In the genomic region with DNA sequence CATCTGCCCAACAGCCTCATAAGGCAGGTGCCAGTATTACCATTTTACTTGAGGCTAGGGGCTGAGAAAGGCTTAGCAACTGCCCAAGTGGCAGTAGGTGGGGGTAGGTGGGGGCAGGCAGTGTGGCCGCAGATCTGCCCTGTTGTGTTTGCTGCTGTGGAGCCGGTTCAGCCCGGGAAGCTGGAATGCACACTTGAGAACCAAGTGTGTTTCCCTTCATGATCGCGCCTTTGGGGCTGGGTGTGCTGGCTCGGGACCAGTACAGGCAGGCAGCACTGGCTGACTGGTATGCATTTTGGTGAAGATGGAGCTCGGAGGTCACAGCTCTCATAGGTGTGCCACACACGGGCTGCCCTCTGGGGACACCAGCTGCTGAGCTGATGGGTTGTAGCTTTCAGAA, we compare ENCODE assay signal across 15 cellular contexts.
DNase-seq lines count a peak whose midpoint lies in the region; ATAC-seq, FAIRE-seq and TF ChIP-seq lines count a peak whose summit lies in the region.
"Had no signal": no experiment of that assay in that cellular context is flagged by ENCODE, and none has a peak within 500 bp of the region (broad histone marks: within the 10 kb centered on the region; RNA-seq: fewer than 3 reads in every experiment).

No MANE protein-coding gene starts in this region.

- FAIRE-seq in kidney (lab: Jason Lieb, UNC): no peak

- no peaks in the 10 kb centered on the region for H3K9me3 Mint-ChIP-seq in stimulated activated effector memory CD8-positive, alpha-beta T cell treated with anti-CD3 and anti-CD28 coated beads, Interleukin-12 subunit alpha, Interleukin-12 subunit beta, amount 100 ng/mL, for 72 hours
- H3K9me3 Mint-ChIP-seq: HFFc6 had no signal

- in situ Hi-C loops in Panc1 (cut with HindIII; ENCODE audit: low pct_unique_long_range_greater_than_20kb, low sequenced_read_pairs): no loop called here

- H3K4me3 ChIP-seq in KMS-11 (IDR thresholded peaks at IDR 0.05; ENCODE audit: insufficient read depth, low read depth, low read length): no peak overlapping the region
- H3K4me3 ChIP-seq in Panc1 (ENCODE audit: low read depth in 2 of 2, low read length in 2 of 2): no peak overlapping the region
- H3K4me3 ChIP-seq in kidney (ENCODE audit: low read length in 2 of 2): no peak overlapping the region
- no peak overlapping the region for H3K4me3 ChIP-seq in mucosa of descending colon
- H3K4me3 ChIP-seq: BLaER1 treated with 17β-estradiol and CSF1 and Interleukin-3, amounts not matched to agents 10 nM and 100 nM had no signal

- peak overlapping the region; percentile 55 for H3K27ac Mint-ChIP-seq in stimulated activated effector memory CD8-positive, alpha-beta T cell treated with anti-CD3 and anti-CD28 coated beads, Interleukin-12 subunit alpha, Interleukin-12 subunit beta, amount 100 ng/mL, for 72 hours
- H3K27ac Mint-ChIP-seq: HFFc6 had no signal

- no peaks in the 10 kb centered on the region for H4K20me1 ChIP-seq in KMS-11 (ENCODE audit: insufficient read depth)
- H4K20me1 ChIP-seq: BLaER1 treated with 17β-estradiol and CSF1 and Interleukin-3, amounts not matched to agents 10 nM and 100 nM had no signal

- no peaks in the 10 kb centered on the region for H3K36me3 Mint-ChIP-seq in stimulated activated effector memory CD8-positive, alpha-beta T cell treated with anti-CD3 and anti-CD28 coated beads, Interleukin-12 subunit alpha, Interleukin-12 subunit beta, amount 100 ng/mL, for 72 hours

- H3K4me1 ChIP-seq in KMS-11 (ENCODE audit: low read depth, poor library complexity, severe bottlenecking) (peaks cover 73% of the 10 kb centered on the region), Panc1 (ENCODE audit: control insufficient read depth, insufficient read depth, low read length) (no peaks in the 10 kb centered on the region), kidney (ENCODE audit: control insufficient read depth in 1 of 2, insufficient read depth in 1 of 2, low read depth in 1 of 2, low read length in 2 of 2) (no peaks in the 10 kb centered on the region), mucosa of descending colon (ENCODE audit: low read depth) (no peaks in the 10 kb centered on the region)

- no peak overlapping the region for H3K4me2 ChIP-seq in KMS-11

- H3K9me3 ChIP-seq in Panc1 (ENCODE audit: control insufficient read depth, insufficient read depth, low read depth, low read length) (no peaks in the 10 kb centered on the region), kidney (ENCODE audit: control insufficient read depth in 1 of 2, low read length in 2 of 2) (no peaks in the 10 kb centered on the region), mucosa of descending colon (no peaks in the 10 kb centered on the region)

- no peak overlapping the region for H2AFZ ChIP-seq in KMS-11 (ENCODE audit: low read depth)

- H3K36me3 ChIP-seq in KMS-11 (ENCODE audit: insufficient read depth) (peaks cover 12% of the 10 kb centered on the region; the same call in 1 of the 2 replicates), Panc1 (ENCODE audit: control insufficient read depth, insufficient read depth, low read length) (no peaks in the 10 kb centered on the region; the same call in 1 of the 2 replicates), kidney (ENCODE audit: control insufficient read depth in 1 of 2, insufficient read depth in 2 of 2, low read length in 2 of 2) (peaks cover 3 to 6% of the 10 kb centered on the region in 2 donors), mucosa of descending colon (ENCODE audit: low read depth) (no peaks in the 10 kb centered on the region)

- DNase-seq in Panc1 (ENCODE audit: low read depth, low spot score): no peak
- peak; percentile 51 for DNase-seq in kidney
- no peak for DNase-seq in stimulated activated effector memory CD8-positive, alpha-beta T cell treated with anti-CD3 and anti-CD28 coated beads, Interleukin-12 subunit alpha, Interleukin-12 subunit beta, amount 100 ng/mL, for 72 hours (ENCODE audit: low spot score in 2 of 2)
- no peak for DNase-seq in Kasumi-1 (lab: John Stamatoyannopoulos, UW)
- no peak for DNase-seq in mucosa of descending colon
- no peak for DNase-seq in activated CD4-positive, alpha-beta T cell treated with anti-CD3 and anti-CD28 coated beads for 48 hours
- DNase-seq: HFFc6; KG1; NCI-H2029 treated with DMSO at 0.1 percent for 48 hours; NCI-H226; NCI-H526; NK-92 treated with Interleukin-12 subunit alpha and Interleukin-12 subunit beta, amount 100 ng/mL, for 24 hours had no signal

- peak; percentile 35; the same call in 1 of the 2 replicates for ATAC-seq in Panc1
- ATAC-seq in stimulated activated effector memory CD8-positive, alpha-beta T cell treated with anti-CD3 and anti-CD28 coated beads, Interleukin-12 subunit alpha, Interleukin-12 subunit beta, amount 100 ng/mL, for 72 hours: peak; percentile 25
- no peak for ATAC-seq in GM19467 (IDR thresholded peaks at IDR 0.05; ENCODE audit: unreplicated experiment)
- ATAC-seq in mucosa of descending colon: no peak

- no peak overlapping the region for H3K9ac ChIP-seq in KMS-11
- no peak overlapping the region for H3K9ac ChIP-seq in kidney (ENCODE audit: low read length in 2 of 2)
- H3K9ac ChIP-seq: BLaER1 treated with 17β-estradiol and CSF1 and Interleukin-3, amounts not matched to agents 10 nM and 100 nM had no signal

- POLR2A ChIA-PET in Panc1 (lab: Charles Lee): no interaction called here

- intact Hi-C loops in Panc1 (cut with micrococcal nuclease; ENCODE audit: unreplicated experiment) (no loop called here), kidney (cut with DNase I) (no loop called here), mucosa of descending colon (cut with DNase I, micrococcal nuclease) (no loop called here)

- peaks cover 2% of the 10 kb centered on the region for H3K4me1 Mint-ChIP-seq in stimulated activated effector memory CD8-positive, alpha-beta T cell treated with anti-CD3 and anti-CD28 coated beads, Interleukin-12 subunit alpha, Interleukin-12 subunit beta, amount 100 ng/mL, for 72 hours

- H3K4me3 Mint-ChIP-seq in stimulated activated effector memory CD8-positive, alpha-beta T cell treated with anti-CD3 and anti-CD28 coated beads, Interleukin-12 subunit alpha, Interleukin-12 subunit beta, amount 100 ng/mL, for 72 hours: no peak overlapping the region
- H3K4me3 Mint-ChIP-seq: HFFc6 had no signal

- no peaks in the 10 kb centered on the region for H3K27me3 ChIP-seq in KMS-11 (ENCODE audit: insufficient read depth, low read depth)
- H3K27me3 ChIP-seq in Panc1 (ENCODE audit: control insufficient read depth, insufficient read depth, low read length): no peaks in the 10 kb centered on the region
- H3K27me3 ChIP-seq: BLaER1 treated with 17β-estradiol and CSF1 and Interleukin-3, amounts not matched to agents 10 nM and 100 nM had no signal

- H3K27ac ChIP-seq in KMS-11: peak overlapping the region; percentile 34; the same call in 1 of the 2 replicates
- H3K27ac ChIP-seq in Panc1 (ENCODE audit: low read length): no peak overlapping the region
- H3K27ac ChIP-seq in kidney (ENCODE audit: low read depth in 2 of 2, low read length in 2 of 2): no peak overlapping the region
- H3K27ac ChIP-seq: BLaER1 treated with 17β-estradiol and CSF1 and Interleukin-3, amounts not matched to agents 10 nM and 100 nM had no signal

- no TSS peak for BruUV-seq in Panc1 (replicated peaks; lab: Mats Ljungman, UMichigan)

- H3K79me2 ChIP-seq in KMS-11 (ENCODE audit: insufficient read depth, low read depth): peaks cover 5% of the 10 kb centered on the region; the same call in 1 of the 2 replicates

- TF ChIP-seq CTCF in KMS-11 (conservative IDR thresholded peaks at IDR 0.05; ENCODE audit: low read depth, low read length): no peak
- TF ChIP-seq CTCF in Panc1 (IDR thresholded peaks at IDR 0.05): no peak
- no peak for TF ChIP-seq CTCF in kidney (IDR thresholded peaks at IDR 0.05; ENCODE audit: borderline replicate concordance, extremely low read depth, insufficient read depth)
- no peak for TF ChIP-seq CTCF in mucosa of descending colon (IDR thresholded peaks at IDR 0.05)

- CTCF ChIA-PET in Panc1 (lab: Charles Lee): no interaction called here

Comparison
In these comparisons a context has a peak if more than half of its experiments do, and no peak if none do; other contexts are left out.
1. ATAC-seq: peak in Panc1 (single experiment) and stimulated activated effector memory CD8-positive, alpha-beta T cell treated with anti-CD3 and anti-CD28 coated beads, Interleukin-12 subunit alpha, Interleukin-12 subunit beta, amount 100 ng/mL, for 72 hours (single experiment); none in GM19467 (single experiment) and mucosa of descending colon (single experiment).